ENCODE assay signal across 31 cellular contexts in genomic region chr17:56880133-56880532, GRCh38. TPM values are rescaled to one million over a fixed set of nuclear protein-coding genes. Genes with fewer than 3 reads are reported as not detected.
DNase-seq lines count a peak whose midpoint lies in the region; ATAC-seq lines count a peak whose summit lies in the region.
"Had no signal": no experiment of that assay in that cellular context is flagged by ENCODE, and none has a peak within 500 bp of the region (broad histone marks: within the 10 kb centered on the region; RNA-seq: fewer than 3 reads in every experiment).

No MANE protein-coding gene starts in this region.

- no peaks in the 10 kb centered on the region for H3K36me3 Mint-ChIP-seq in activated T-cell treated with anti-CD3 and anti-CD28 coated beads, Interleukin-2, amount 50 U/mL, for 72 hours (ENCODE audit: insufficient read depth in 2 of 2)
- no peaks in the 10 kb centered on the region for H3K36me3 Mint-ChIP-seq in activated T-helper 17 cell treated with anti-CD3 and anti-CD28 coated beads, Interleukin-2, amount 50 U/mL, for 72 hours (ENCODE audit: low read depth)
- H3K36me3 Mint-ChIP-seq in stimulated activated naive B cell treated with anti-CD40 and anti-IgM and Interleukin-4, amounts not matched to agents 10 μg/mL and 1 μg/mL and 100 μg/mL, for 72 hours, result peaks cover 7 to 8% of the 10 kb centered on the region in 2 donors
- H3K36me3 Mint-ChIP-seq: activated CD4-positive, alpha-beta memory T cell treated with anti-CD3 and anti-CD28 coated beads for 36 hours; IgD-negative memory B cell had no signal

- no peak for DNase-seq in activated T-cell treated with anti-CD3 and anti-CD28 coated beads, Interleukin-2, amount 50 U/mL, for 72 hours
- no peak for DNase-seq in activated T-cell treated with anti-CD3 and anti-CD28 coated beads, Interleukin-2, amount 50 U/mL, for 48 hours
- DNase-seq in NCI-H69 (lab: John Stamatoyannopoulos, UW) (peak; percentile 5), iPS-NIHi11 (ENCODE audit: low spot score) (no peak), ACHN (no peak)
- DNase-seq in stimulated activated naive B cell treated with anti-CD40 and anti-IgM and Interleukin-4, amounts not matched to agents 10 μg/mL and 1 μg/mL and 100 μg/mL, for 72 hours, result no peak
- DNase-seq in stimulated activated naive CD8-positive, alpha-beta T cell treated with anti-CD3 and anti-CD28 coated beads, Interleukin-15, amount 100 ng/mL, for 72 hours, result no peak
- DNase-seq: activated CD4-positive, alpha-beta memory T cell treated with anti-CD3 and anti-CD28 coated beads for 36 hours; activated effector memory CD4-positive, alpha-beta T cell treated with anti-CD3 and anti-CD28 coated beads, Interleukin-2, amount 50 U/mL, for 16 hours; activated naive CD8-positive, alpha-beta T cell treated with anti-CD3 and anti-CD28 coated beads for 36 hours; AML-193; aorta; colonic mucosa; effector CD8-positive, alpha-beta T cell; heart left ventricle; kidney glomerular epithelial cell; NCI-H1417 treated with DMSO at 0.1 percent for 48 hours; NCI-H2081 treated with DMSO at 0.1 percent for 48 hours; NCI-H345; NCI-H774; PC-3; right lobe of liver; SHP77 treated with DMSO at 0.1 percent for 48 hours; stimulated activated CD4-positive, alpha-beta T cell treated with anti-CD3 and anti-CD28 coated beads, Interleukin-12 subunit alpha, Interleukin-12 subunit beta, amount 100 ng/mL, for 4 hours; stimulated activated CD4-positive, alpha-beta T cell treated with anti-CD3 and anti-CD28 coated beads, Interleukin-4, amount 100 ng/mL, for 24 hours; T-helper 1 cell had no signal

- H3K9me3 Mint-ChIP-seq in activated T-cell treated with anti-CD3 and anti-CD28 coated beads, Interleukin-2, amount 50 U/mL, for 72 hours, result no peaks in the 10 kb centered on the region
- no peaks in the 10 kb centered on the region for H3K9me3 Mint-ChIP-seq in activated T-helper 17 cell treated with anti-CD3 and anti-CD28 coated beads, Interleukin-2, amount 50 U/mL, for 72 hours
- peaks cover 0 to 2% of the 10 kb centered on the region in 2 donors for H3K9me3 Mint-ChIP-seq in stimulated activated naive B cell treated with anti-CD40 and anti-IgM and Interleukin-4, amounts not matched to agents 10 μg/mL and 1 μg/mL and 100 μg/mL, for 72 hours
- no peaks in the 10 kb centered on the region for H3K9me3 Mint-ChIP-seq in stimulated activated naive CD8-positive, alpha-beta T cell treated with anti-CD3 and anti-CD28 coated beads, Interleukin-15, amount 100 ng/mL, for 72 hours
- H3K9me3 Mint-ChIP-seq: activated CD4-positive, alpha-beta memory T cell treated with anti-CD3 and anti-CD28 coated beads for 36 hours; activated naive CD8-positive, alpha-beta T cell treated with anti-CD3 and anti-CD28 coated beads for 36 hours; IgD-negative memory B cell; stimulated activated effector memory CD8-positive, alpha-beta T cell treated with anti-CD3 and anti-CD28 coated beads, Interleukin-12 subunit alpha, Interleukin-12 subunit beta, amount 100 ng/mL, for 72 hours had no signal

- ATAC-seq in activated T-cell treated with anti-CD3 and anti-CD28 coated beads, Interleukin-2, amount 50 U/mL, for 72 hours (replicated peaks in 1 of 2), result peak; percentile 5 to 10
- no peak for ATAC-seq in activated T-helper 17 cell treated with anti-CD3 and anti-CD28 coated beads, Interleukin-2, amount 50 U/mL, for 72 hours (replicated peaks)
- peak; percentile 49 to 64 for ATAC-seq in stimulated activated naive B cell treated with anti-CD40 and anti-IgM and Interleukin-4, amounts not matched to agents 10 μg/mL and 1 μg/mL and 100 μg/mL, for 72 hours (replicated peaks)
- ATAC-seq in stimulated activated naive CD8-positive, alpha-beta T cell treated with anti-CD3 and anti-CD28 coated beads, Interleukin-15, amount 100 ng/mL, for 72 hours, result no peak
- ATAC-seq: activated CD4-positive, CD25-positive, alpha-beta regulatory T cell treated with anti-CD3 and anti-CD28 coated beads, Interleukin-2, amount 50 U/mL, for 24 hours; PC-3; right lobe of liver; stimulated activated effector memory CD8-positive, alpha-beta T cell treated with anti-CD3 and anti-CD28 coated beads, Interleukin-12 subunit alpha, Interleukin-12 subunit beta, amount 100 ng/mL, for 72 hours had no signal

- no peak overlapping the region for H3K4me3 Mint-ChIP-seq in activated T-cell treated with anti-CD3 and anti-CD28 coated beads, Interleukin-2, amount 50 U/mL, for 72 hours
- no peak overlapping the region for H3K4me3 Mint-ChIP-seq in activated T-helper 17 cell treated with anti-CD3 and anti-CD28 coated beads, Interleukin-2, amount 50 U/mL, for 72 hours
- no peak overlapping the region for H3K4me3 Mint-ChIP-seq in stimulated activated naive B cell treated with anti-CD40 and anti-IgM and Interleukin-4, amounts not matched to agents 10 μg/mL and 1 μg/mL and 100 μg/mL, for 72 hours
- no peak overlapping the region for H3K4me3 Mint-ChIP-seq in stimulated activated naive CD8-positive, alpha-beta T cell treated with anti-CD3 and anti-CD28 coated beads, Interleukin-15, amount 100 ng/mL, for 72 hours
- H3K4me3 Mint-ChIP-seq: activated CD4-positive, alpha-beta memory T cell treated with anti-CD3 and anti-CD28 coated beads for 36 hours; activated naive CD8-positive, alpha-beta T cell treated with anti-CD3 and anti-CD28 coated beads for 36 hours; stimulated activated effector memory CD8-positive, alpha-beta T cell treated with anti-CD3 and anti-CD28 coated beads, Interleukin-12 subunit alpha, Interleukin-12 subunit beta, amount 100 ng/mL, for 72 hours had no signal

- H3K27ac Mint-ChIP-seq in activated T-cell treated with anti-CD3 and anti-CD28 coated beads, Interleukin-2, amount 50 U/mL, for 72 hours, result no peak overlapping the region
- H3K27ac Mint-ChIP-seq in activated T-helper 17 cell treated with anti-CD3 and anti-CD28 coated beads, Interleukin-2, amount 50 U/mL, for 72 hours, result peak overlapping the region; percentile 28
- no peak overlapping the region for H3K27ac Mint-ChIP-seq in stimulated activated naive B cell treated with anti-CD40 and anti-IgM and Interleukin-4, amounts not matched to agents 10 μg/mL and 1 μg/mL and 100 μg/mL, for 72 hours
- H3K27ac Mint-ChIP-seq in stimulated activated naive CD8-positive, alpha-beta T cell treated with anti-CD3 and anti-CD28 coated beads, Interleukin-15, amount 100 ng/mL, for 72 hours, result no peak overlapping the region
- H3K27ac Mint-ChIP-seq: activated CD4-positive, alpha-beta memory T cell treated with anti-CD3 and anti-CD28 coated beads for 36 hours; activated naive CD8-positive, alpha-beta T cell treated with anti-CD3 and anti-CD28 coated beads for 36 hours; progenitor cell of endocrine pancreas; stimulated activated effector memory CD8-positive, alpha-beta T cell treated with anti-CD3 and anti-CD28 coated beads, Interleukin-12 subunit alpha, Interleukin-12 subunit beta, amount 100 ng/mL, for 72 hours had no signal

- in situ Hi-C loops in ACHN (cut with HindIII; ENCODE audit: low pct_ligation_motif_present, low pct_unique_long_range_greater_than_20kb, low sequenced_read_pairs), result no loop called here

- H3K27me3 Mint-ChIP-seq in activated T-cell treated with anti-CD3 and anti-CD28 coated beads, Interleukin-2, amount 50 U/mL, for 72 hours (ENCODE audit: low read depth), result peaks cover 11% of the 10 kb centered on the region
- H3K27me3 Mint-ChIP-seq in activated T-helper 17 cell treated with anti-CD3 and anti-CD28 coated beads, Interleukin-2, amount 50 U/mL, for 72 hours, result no peaks in the 10 kb centered on the region
- H3K27me3 Mint-ChIP-seq in stimulated activated naive B cell treated with anti-CD40 and anti-IgM and Interleukin-4, amounts not matched to agents 10 μg/mL and 1 μg/mL and 100 μg/mL, for 72 hours, result no peaks in the 10 kb centered on the region
- H3K27me3 Mint-ChIP-seq in stimulated activated naive CD8-positive, alpha-beta T cell treated with anti-CD3 and anti-CD28 coated beads, Interleukin-15, amount 100 ng/mL, for 72 hours, result peaks cover 15% of the 10 kb centered on the region
- H3K27me3 Mint-ChIP-seq: activated CD4-positive, alpha-beta memory T cell treated with anti-CD3 and anti-CD28 coated beads for 36 hours; IgD-negative memory B cell had no signal

- H3K4me1 Mint-ChIP-seq in activated T-cell treated with anti-CD3 and anti-CD28 coated beads, Interleukin-2, amount 50 U/mL, for 72 hours (ENCODE audit: low read depth), result no peaks in the 10 kb centered on the region
- H3K4me1 Mint-ChIP-seq in activated T-helper 17 cell treated with anti-CD3 and anti-CD28 coated beads, Interleukin-2, amount 50 U/mL, for 72 hours, result peaks cover 4% of the 10 kb centered on the region
- peaks cover 11 to 18% of the 10 kb centered on the region in 2 donors for H3K4me1 Mint-ChIP-seq in stimulated activated naive B cell treated with anti-CD40 and anti-IgM and Interleukin-4, amounts not matched to agents 10 μg/mL and 1 μg/mL and 100 μg/mL, for 72 hours
- H3K4me1 Mint-ChIP-seq in stimulated activated naive CD8-positive, alpha-beta T cell treated with anti-CD3 and anti-CD28 coated beads, Interleukin-15, amount 100 ng/mL, for 72 hours, result peaks cover 4% of the 10 kb centered on the region
- H3K4me1 Mint-ChIP-seq: activated naive CD8-positive, alpha-beta T cell treated with anti-CD3 and anti-CD28 coated beads for 36 hours; stimulated activated effector memory CD8-positive, alpha-beta T cell treated with anti-CD3 and anti-CD28 coated beads, Interleukin-12 subunit alpha, Interleukin-12 subunit beta, amount 100 ng/mL, for 72 hours had no signal

RNA-seq across cellular contexts. Expression of gene TRIM25, which starts 33.7 kb away (rescaled TPM):
- 100 to 1,000 TPM; 197 to 235 TPM for total RNA-seq in activated T-cell treated with anti-CD3 and anti-CD28 coated beads, Interleukin-2, amount 50 U/mL, for 72 hours
- 100 to 1,000 TPM; 121 to 285 TPM for total RNA-seq in activated T-helper 17 cell treated with anti-CD3 and anti-CD28 coated beads, Interleukin-2, amount 50 U/mL, for 72 hours

RNA-seq across cellular contexts. Expression of gene DGKE, which starts 46.2 kb away (rescaled TPM):
- total RNA-seq in activated T-cell treated with anti-CD3 and anti-CD28 coated beads, Interleukin-2, amount 50 U/mL, for 72 hours, result 10 to 100 TPM; 25.0 to 34.6 TPM
- total RNA-seq in activated T-helper 17 cell treated with anti-CD3 and anti-CD28 coated beads, Interleukin-2, amount 50 U/mL, for 72 hours, result 10 to 100 TPM; 44.1 to 49.9 TPM

RNA-seq across cellular contexts. Expression of gene C17orf67, which starts 46.4 kb away (rescaled TPM):
- 1 to 10 TPM; 4.0 to 4.5 TPM for total RNA-seq in activated T-cell treated with anti-CD3 and anti-CD28 coated beads, Interleukin-2, amount 50 U/mL, for 72 hours
- total RNA-seq in activated T-helper 17 cell treated with anti-CD3 and anti-CD28 coated beads, Interleukin-2, amount 50 U/mL, for 72 hours, result 1 to 10 TPM; 5.0 to 5.6 TPM

Comparison
In these comparisons a context has a peak if more than half of its experiments do, and no peak if none do; other contexts are left out.
1. ATAC-seq: peak in activated T-cell treated with anti-CD3 and anti-CD28 coated beads, Interleukin-2, amount 50 U/mL, for 72 hours (2 of 2) and stimulated activated naive B cell treated with anti-CD40 and anti-IgM and Interleukin-4, amounts not matched to agents 10 μg/mL and 1 μg/mL and 100 μg/mL, for 72 hours (2 of 2); none in activated T-helper 17 cell treated with anti-CD3 and anti-CD28 coated beads, Interleukin-2, amount 50 U/mL, for 72 hours (single experiment) and stimulated activated naive CD8-positive, alpha-beta T cell treated with anti-CD3 and anti-CD28 coated beads, Interleukin-15, amount 100 ng/mL, for 72 hours (single experiment).